2 cellular contexts compared by ENCODE assay signal in the genomic region with DNA sequence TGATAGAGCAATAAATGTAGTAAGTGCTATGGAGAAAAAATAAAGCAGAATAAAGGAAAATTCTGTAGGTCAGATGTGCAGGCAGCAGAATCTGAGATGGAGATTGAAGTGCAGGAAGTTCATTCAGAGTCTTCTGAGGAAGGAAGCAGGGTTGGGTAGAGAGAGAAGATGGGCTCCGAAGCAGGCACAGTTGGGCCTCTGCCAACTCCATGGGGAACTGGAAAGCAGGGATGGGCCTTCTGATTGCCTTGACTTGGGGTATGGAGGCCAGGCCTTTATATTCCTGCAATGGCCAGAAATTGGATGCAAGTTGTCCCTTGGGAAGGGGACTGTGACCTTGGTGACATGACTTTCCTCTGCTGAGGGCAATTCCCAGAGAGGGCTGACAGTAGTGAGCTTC. TPM values are rescaled to one million over a fixed set of nuclear protein-coding genes. Genes with fewer than 3 reads are reported as not detected.
"Had no signal": no experiment of that assay in that cellular context is flagged by ENCODE, and none has a peak within 500 bp of the region (broad histone marks: within the 10 kb centered on the region; RNA-seq: fewer than 3 reads in every experiment).

No MANE protein-coding gene starts in this region.

RNA-seq across cellular contexts. Expression of a gene that starts 42.6 kb away (rescaled TPM):
- total RNA-seq: M059J, PC-3 had no signal
